Comparison of ENCODE assay signal across 9 cellular contexts in the genomic region with DNA sequence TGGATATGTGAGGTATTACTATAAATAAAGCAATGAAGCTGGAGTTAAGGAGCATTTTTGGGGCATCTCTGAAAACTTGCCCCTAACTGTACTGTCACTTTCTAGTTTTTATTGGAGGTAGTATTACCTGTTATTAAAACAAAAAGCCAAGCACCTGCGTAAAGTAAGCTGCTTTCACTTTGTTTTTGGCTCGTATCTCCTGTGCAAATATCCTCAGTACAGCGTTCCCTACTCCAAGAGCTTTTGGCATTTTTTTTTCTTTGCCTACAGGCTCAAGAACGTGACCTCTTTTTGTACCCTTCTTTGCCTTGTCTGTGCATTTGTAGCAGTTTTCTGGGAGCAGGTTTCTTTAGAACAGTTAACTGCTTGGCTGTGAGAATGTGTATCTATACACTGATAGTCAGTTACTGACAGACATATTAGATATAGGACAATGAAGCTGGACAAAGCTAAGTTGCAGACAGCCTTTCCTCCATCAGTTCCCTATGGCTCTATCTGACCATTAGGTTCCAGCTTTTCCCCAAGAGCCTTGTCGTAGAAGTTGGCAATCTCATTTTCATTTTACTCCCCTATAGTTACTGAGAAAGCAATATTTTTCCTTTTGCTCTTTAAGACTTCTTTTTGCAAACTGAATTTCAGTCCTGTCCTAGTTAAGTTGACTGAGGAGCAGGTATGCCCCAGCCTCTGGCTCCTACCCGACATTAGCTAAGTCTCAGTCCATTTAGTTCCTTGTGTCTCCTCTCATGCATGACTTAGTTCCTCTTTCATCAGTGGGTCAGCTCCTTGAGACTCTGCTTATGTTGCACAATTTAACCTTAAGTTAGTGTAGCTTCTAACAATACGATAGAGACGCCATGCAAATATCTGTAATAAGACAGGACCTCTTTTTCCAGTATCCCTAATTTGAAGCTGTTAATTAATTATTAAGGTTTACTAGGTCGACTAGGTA. TPM values are rescaled to one million over a fixed set of nuclear protein-coding genes. Genes with fewer than 3 reads are reported as not detected.
DNase-seq lines count a peak whose midpoint lies in the region; ATAC-seq lines count a peak whose summit lies in the region.
"Had no signal": no experiment of that assay in that cellular context is flagged by ENCODE, and none has a peak within 500 bp of the region (broad histone marks: within the 10 kb centered on the region; RNA-seq: fewer than 3 reads in every experiment).

No MANE protein-coding gene starts in this region.

- 0 out of 2 replicates have a peak, but pooled peaks cover 8% of the 10 kb centered on the region for H4K20me1 ChIP-seq in Karpas-422 (ENCODE audit: insufficient read depth, low read depth, low read length)

- H3K4me2 ChIP-seq in Karpas-422 (ENCODE audit: low read depth, low read length, poor library complexity, severe bottlenecking): peak overlapping the region; percentile 63

- H3K4me1 ChIP-seq in Karpas-422 (ENCODE audit: low read length): peaks cover 61% of the 10 kb centered on the region
- H3K4me1 ChIP-seq: heart right ventricle had no signal

- peaks cover 8% of the 10 kb centered on the region; the same call in 1 of the 2 replicates for H3K36me3 ChIP-seq in Karpas-422 (ENCODE audit: insufficient read depth, low read length)

- H3K9me3 Mint-ChIP-seq in memory B cell: no peaks in the 10 kb centered on the region

- no peaks in the 10 kb centered on the region for H3K9me2 ChIP-seq in Karpas-422 (replicated peaks; ENCODE audit: insufficient read depth, low read length)

- ATAC-seq in GM18520 (IDR thresholded peaks at IDR 0.05; ENCODE audit: unreplicated experiment) (peak; percentile 97), HG02588 (IDR thresholded peaks at IDR 0.05; ENCODE audit: unreplicated experiment) (peak; percentile 100), memory B cell (ENCODE audit: low read depth) (peak; percentile 100)
- ATAC-seq: heart right ventricle had no signal

- H3K36me3 Mint-ChIP-seq in memory B cell: peaks cover 8% of the 10 kb centered on the region

- peaks cover 12% of the 10 kb centered on the region for H3K4me1 Mint-ChIP-seq in memory B cell

- peaks cover 39% of the 10 kb centered on the region for H3K79me2 ChIP-seq in Karpas-422 (ENCODE audit: low read length)

- DNase-seq in Karpas-422: peak; percentile 91
- DNase-seq in memory B cell (ENCODE audit: low spot score in 2 of 2): peak in 1 of 2 donors; percentile 29
- DNase-seq in substantia nigra (lab: John Stamatoyannopoulos, UW): no peak
- DNase-seq in SW 1271 (lab: John Stamatoyannopoulos, UW): no peak
- DNase-seq in activated CD4-positive, CD25-positive, alpha-beta regulatory T cell treated with anti-CD3 and anti-CD28 coated beads, Interleukin-2, amount 50 U/mL, for 72 hours: no peak
- no peak for DNase-seq in NK-92 (lab: John Stamatoyannopoulos, UW; ENCODE audit: unreplicated experiment)
- DNase-seq: heart right ventricle had no signal

- no peaks in the 10 kb centered on the region for H3K9me3 ChIP-seq in Karpas-422 (ENCODE audit: low read length)
- H3K9me3 ChIP-seq: heart right ventricle had no signal

- H3K27me3 ChIP-seq in Karpas-422 (ENCODE audit: low read length): no peaks in the 10 kb centered on the region

- peak overlapping the region; percentile 23 for H3K9ac ChIP-seq in Karpas-422 (ENCODE audit: low read length)

- H3K27me3 Mint-ChIP-seq in memory B cell: no peaks in the 10 kb centered on the region

- peak overlapping the region; percentile 68 for H3K4me3 Mint-ChIP-seq in memory B cell

- peak overlapping the region; percentile 27 for H3K4me3 ChIP-seq in Karpas-422 (ENCODE audit: low read length)
- H3K4me3 ChIP-seq: heart right ventricle had no signal

- H3K27ac ChIP-seq in Karpas-422 (ENCODE audit: low read length): peak overlapping the region; percentile 82
- H3K27ac ChIP-seq in substantia nigra (ENCODE audit: low read depth, low read length, poor library complexity, severe bottlenecking): no peak overlapping the region
- H3K27ac ChIP-seq: heart right ventricle had no signal

- H3K27ac Mint-ChIP-seq in memory B cell: peak overlapping the region; percentile 79

- no peak overlapping the region for H2AFZ ChIP-seq in Karpas-422 (ENCODE audit: low read length)

RNA-seq across cellular contexts. Expression of gene PHF6, which starts 15.3 kb away (rescaled TPM):
- 82.2 and 184 TPM in 2 replicates for total RNA-seq in Karpas-422 (2014; rRNA removed; shearing (Covaris generic); ENCODE audit: low replicate concordance)
